13 cellular contexts compared by ENCODE assay signal in the genomic region with DNA sequence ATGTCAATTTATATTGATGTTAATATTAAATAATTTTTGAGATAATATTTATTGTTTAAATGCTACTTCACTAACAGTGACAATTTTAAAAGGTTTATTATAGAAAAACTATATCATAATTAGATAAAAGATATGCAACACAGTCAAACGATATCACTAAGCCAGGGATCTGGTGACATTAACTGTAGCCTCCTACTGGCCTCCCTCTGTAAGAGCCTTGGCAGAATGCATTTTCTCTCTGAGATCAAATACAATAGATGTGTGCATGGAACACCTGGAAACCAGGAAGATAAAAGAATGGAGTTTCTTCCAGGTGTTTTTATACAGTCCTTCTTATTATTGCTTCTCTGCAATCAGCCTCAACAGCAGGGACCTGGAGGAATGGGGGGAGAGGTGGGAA.
DNase-seq lines count a peak whose midpoint lies in the region; ATAC-seq, FAIRE-seq and TF ChIP-seq lines count a peak whose summit lies in the region.
"Had no signal": no experiment of that assay in that cellular context is flagged by ENCODE, and none has a peak within 500 bp of the region (broad histone marks: within the 10 kb centered on the region; RNA-seq: fewer than 3 reads in every experiment).

No MANE protein-coding gene starts in this region.

- TF ChIP-seq CTCF in D721Med (IDR thresholded peaks at IDR 0.05; ENCODE audit: insufficient read depth, missing control alignments), result no peak

- ATAC-seq in SK-N-SH treated with all-trans-retinoic acid at 6 μM for 48 hours (peak; percentile 37; the same call in 1 of the 3 replicates), sciatic nerve (no peak), HG02571 (IDR thresholded peaks at IDR 0.05; ENCODE audit: unreplicated experiment) (no peak), GM21515 (IDR thresholded peaks at IDR 0.05; ENCODE audit: unreplicated experiment) (no peak)
- ATAC-seq: activated T-helper 17 cell treated with anti-CD3 and anti-CD28 coated beads, Interleukin-2, amount 50 U/mL, for 72 hours; K562 had no signal

- no peak for DNase-seq in D721Med (ENCODE audit: insufficient read length, low spot score)
- peak; percentile 5 to 34 for DNase-seq in Kasumi-1 (lab: John Stamatoyannopoulos, UW)
- peak; percentile 7 for DNase-seq in iris pigment epithelial cell (ENCODE audit: low read depth)
- no peak for DNase-seq in sciatic nerve (ENCODE audit: low spot score)
- DNase-seq: activated CD4-positive, alpha-beta T cell treated with anti-CD3 and anti-CD28 coated beads, Interleukin-2, amount 50 U/mL, for 4 hours; anterior cingulate cortex; NCI-H2029; small intestine had no signal

- intact Hi-C loops in sciatic nerve (cut with DNase I), result no loop called here

- FAIRE-seq in D721Med (lab: Jason Lieb, UNC), result peak; percentile 87
- FAIRE-seq: K562, small intestine had no signal

TF ChIP-seq in SK-N-SH treated with all-trans-retinoic acid at 6 μM for 48 hours, 23 proteins besides CTCF, POLR2A, EP300 and RAD21:
- TF ChIP-seq RARB (CRISPR knock-in tag; IDR thresholded peaks at IDR 0.05), result no peak
- TF ChIP-seq ZFP30 (CRISPR knock-in tag; IDR thresholded peaks at IDR 0.05), result no peak
- TF ChIP-seq, protein P1, sequence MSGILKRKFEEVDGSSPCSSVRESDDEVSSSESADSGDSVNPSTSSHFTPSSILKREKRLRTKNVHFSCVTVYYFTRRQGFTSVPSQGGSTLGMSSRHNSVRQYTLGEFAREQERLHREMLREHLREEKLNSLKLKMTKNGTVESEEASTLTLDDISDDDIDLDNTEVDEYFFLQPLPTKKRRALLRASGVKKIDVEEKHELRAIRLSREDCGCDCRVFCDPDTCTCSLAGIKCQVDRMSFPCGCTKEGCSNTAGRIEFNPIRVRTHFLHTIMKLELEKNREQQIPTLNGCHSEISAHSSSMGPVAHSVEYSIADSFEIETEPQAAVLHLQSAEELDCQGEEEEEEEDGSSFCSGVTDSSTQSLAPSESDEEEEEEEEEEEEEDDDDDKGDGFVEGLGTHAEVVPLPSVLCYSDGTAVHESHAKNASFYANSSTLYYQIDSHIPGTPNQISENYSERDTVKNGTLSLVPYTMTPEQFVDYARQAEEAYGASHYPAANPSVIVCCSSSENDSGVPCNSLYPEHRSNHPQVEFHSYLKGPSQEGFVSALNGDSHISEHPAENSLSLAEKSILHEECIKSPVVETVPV (CRISPR knock-in tag; IDR thresholded peaks at IDR 0.05), result no peak
- TF ChIP-seq OSR1 (CRISPR knock-in tag; IDR thresholded peaks at IDR 0.05), result no peak
- TF ChIP-seq, protein P2, sequence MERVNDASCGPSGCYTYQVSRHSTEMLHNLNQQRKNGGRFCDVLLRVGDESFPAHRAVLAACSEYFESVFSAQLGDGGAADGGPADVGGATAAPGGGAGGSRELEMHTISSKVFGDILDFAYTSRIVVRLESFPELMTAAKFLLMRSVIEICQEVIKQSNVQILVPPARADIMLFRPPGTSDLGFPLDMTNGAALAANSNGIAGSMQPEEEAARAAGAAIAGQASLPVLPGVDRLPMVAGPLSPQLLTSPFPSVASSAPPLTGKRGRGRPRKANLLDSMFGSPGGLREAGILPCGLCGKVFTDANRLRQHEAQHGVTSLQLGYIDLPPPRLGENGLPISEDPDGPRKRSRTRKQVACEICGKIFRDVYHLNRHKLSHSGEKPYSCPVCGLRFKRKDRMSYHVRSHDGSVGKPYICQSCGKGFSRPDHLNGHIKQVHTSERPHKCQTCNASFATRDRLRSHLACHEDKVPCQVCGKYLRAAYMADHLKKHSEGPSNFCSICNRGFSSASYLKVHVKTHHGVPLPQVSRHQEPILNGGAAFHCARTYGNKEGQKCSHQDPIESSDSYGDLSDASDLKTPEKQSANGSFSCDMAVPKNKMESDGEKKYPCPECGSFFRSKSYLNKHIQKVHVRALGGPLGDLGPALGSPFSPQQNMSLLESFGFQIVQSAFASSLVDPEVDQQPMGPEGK (CRISPR knock-in tag; IDR thresholded peaks at IDR 0.05; ENCODE audit: borderline replicate concordance), result no peak
- TF ChIP-seq TOX (CRISPR knock-in tag; IDR thresholded peaks at IDR 0.05; ENCODE audit: borderline replicate concordance), result no peak
- no peak for TF ChIP-seq PPARA (CRISPR knock-in tag; IDR thresholded peaks at IDR 0.05; ENCODE audit: borderline replicate concordance)
- TF ChIP-seq ESRRG (CRISPR knock-in tag; IDR thresholded peaks at IDR 0.05), result no peak
- TF ChIP-seq ZNF70 (CRISPR knock-in tag; IDR thresholded peaks at IDR 0.05), result no peak
- no peak for TF ChIP-seq ZFP3 (CRISPR knock-in tag; IDR thresholded peaks at IDR 0.05)
- no peak for TF ChIP-seq ZC3H10 (CRISPR knock-in tag; IDR thresholded peaks at IDR 0.05)
- no peak for TF ChIP-seq GLIS3 (CRISPR knock-in tag; IDR thresholded peaks at IDR 0.05)
- TF ChIP-seq, protein P3, sequence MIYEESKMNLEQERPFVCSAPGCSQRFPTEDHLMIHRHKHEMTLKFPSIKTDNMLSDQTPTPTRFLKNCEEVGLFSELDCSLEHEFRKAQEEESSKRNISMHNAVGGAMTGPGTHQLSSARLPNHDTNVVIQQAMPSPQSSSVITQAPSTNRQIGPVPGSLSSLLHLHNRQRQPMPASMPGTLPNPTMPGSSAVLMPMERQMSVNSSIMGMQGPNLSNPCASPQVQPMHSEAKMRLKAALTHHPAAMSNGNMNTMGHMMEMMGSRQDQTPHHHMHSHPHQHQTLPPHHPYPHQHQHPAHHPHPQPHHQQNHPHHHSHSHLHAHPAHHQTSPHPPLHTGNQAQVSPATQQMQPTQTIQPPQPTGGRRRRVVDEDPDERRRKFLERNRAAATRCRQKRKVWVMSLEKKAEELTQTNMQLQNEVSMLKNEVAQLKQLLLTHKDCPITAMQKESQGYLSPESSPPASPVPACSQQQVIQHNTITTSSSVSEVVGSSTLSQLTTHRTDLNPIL (CRISPR knock-in tag; IDR thresholded peaks at IDR 0.05; ENCODE audit: low read depth), result no peak
- no peak for TF ChIP-seq ZNF8 (CRISPR knock-in tag; IDR thresholded peaks at IDR 0.05)
- TF ChIP-seq, protein P4, sequence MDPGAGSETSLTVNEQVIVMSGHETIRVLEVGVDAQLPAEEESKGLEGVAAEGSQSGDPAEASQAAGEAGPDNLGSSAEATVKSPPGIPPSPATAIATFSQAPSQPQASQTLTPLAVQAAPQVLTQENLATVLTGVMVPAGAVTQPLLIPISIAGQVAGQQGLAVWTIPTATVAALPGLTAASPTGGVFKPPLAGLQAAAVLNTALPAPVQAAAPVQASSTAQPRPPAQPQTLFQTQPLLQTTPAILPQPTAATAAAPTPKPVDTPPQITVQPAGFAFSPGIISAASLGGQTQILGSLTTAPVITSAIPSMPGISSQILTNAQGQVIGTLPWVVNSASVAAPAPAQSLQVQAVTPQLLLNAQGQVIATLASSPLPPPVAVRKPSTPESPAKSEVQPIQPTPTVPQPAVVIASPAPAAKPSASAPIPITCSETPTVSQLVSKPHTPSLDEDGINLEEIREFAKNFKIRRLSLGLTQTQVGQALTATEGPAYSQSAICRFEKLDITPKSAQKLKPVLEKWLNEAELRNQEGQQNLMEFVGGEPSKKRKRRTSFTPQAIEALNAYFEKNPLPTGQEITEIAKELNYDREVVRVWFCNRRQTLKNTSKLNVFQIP (CRISPR knock-in tag; IDR thresholded peaks at IDR 0.05; ENCODE audit: borderline replicate concordance, low read depth), result no peak
- no peak for TF ChIP-seq ISL1 (CRISPR knock-in tag; IDR thresholded peaks at IDR 0.05)
- TF ChIP-seq BACH2 (CRISPR knock-in tag; IDR thresholded peaks at IDR 0.05; ENCODE audit: borderline replicate concordance), result no peak
- no peak for TF ChIP-seq SNAI2 (CRISPR knock-in tag; IDR thresholded peaks at IDR 0.05)
TF ChIP-seq in SK-N-SH treated with all-trans-retinoic acid at 6 μM for 48 hours: peak in this region for 0.

Comparison
In these comparisons a context has a peak if more than half of its experiments do, and no peak if none do; other contexts are left out.
1. DNase-seq: peak in Kasumi-1 (2 of 2) and iris pigment epithelial cell (single experiment); none in D721Med (single experiment) and sciatic nerve (single experiment).